ENCODE assay signal across 23 cellular contexts in genomic region chr15:48449734-48450133, GRCh38.
"Had no signal": no experiment of that assay in that cellular context is flagged by ENCODE, and none has a peak within 500 bp of the region (broad histone marks: within the 10 kb centered on the region; RNA-seq: fewer than 3 reads in every experiment).

No MANE protein-coding gene starts in this region.

- DNase-seq: activated CD4-positive, alpha-beta memory T cell treated with anti-CD3 and anti-CD28 coated beads for 36 hours; activated CD4-positive, alpha-beta T cell treated with anti-CD3 and anti-CD28 coated beads for 4 hours; activated CD4-positive, CD25-positive, alpha-beta regulatory T cell; activated effector memory CD4-positive, alpha-beta T cell treated with Interleukin-2 at 50 U/mL for 16 hours; activated naive CD4-positive, alpha-beta T cell treated with anti-CD3 and anti-CD28 coated beads for 36 hours; activated naive CD8-positive, alpha-beta T cell treated with anti-CD3 and anti-CD28 coated beads, Interleukin-2, amount 50 U/mL, for 24 hours; activated T-cell treated with anti-CD3 and anti-CD28 coated beads, Interleukin-2, amount 50 U/mL, for 72 hours; body of pancreas; effector CD4-positive, alpha-beta T cell; head of caudate nucleus; hypothalamus; left ventricle myocardium superior; mammary epithelial cell; midbrain; natural killer cell; ovary; psoas muscle; stimulated activated naive CD8-positive, alpha-beta T cell treated with anti-CD3 and anti-CD28 coated beads, Interleukin-15, amount 100 ng/mL, for 72 hours; T-helper 17 cell; transverse colon had no signal

- H3K36me3 Mint-ChIP-seq: activated CD4-positive, alpha-beta memory T cell treated with anti-CD3 and anti-CD28 coated beads for 36 hours; natural killer cell had no signal

- H3K4me3 Mint-ChIP-seq: activated CD4-positive, alpha-beta memory T cell treated with anti-CD3 and anti-CD28 coated beads for 36 hours; activated naive CD4-positive, alpha-beta T cell treated with anti-CD3 and anti-CD28 coated beads for 36 hours; activated naive CD8-positive, alpha-beta T cell treated with anti-CD3 and anti-CD28 coated beads, Interleukin-2, amount 50 U/mL, for 24 hours; activated T-cell treated with anti-CD3 and anti-CD28 coated beads, Interleukin-2, amount 50 U/mL, for 72 hours; natural killer cell; stimulated activated naive CD8-positive, alpha-beta T cell treated with anti-CD3 and anti-CD28 coated beads, Interleukin-15, amount 100 ng/mL, for 72 hours; T-helper 17 cell had no signal

- H3K4me1 ChIP-seq: body of pancreas, psoas muscle, transverse colon had no signal

- H3K4me1 Mint-ChIP-seq: activated naive CD8-positive, alpha-beta T cell treated with anti-CD3 and anti-CD28 coated beads, Interleukin-2, amount 50 U/mL, for 24 hours; natural killer cell; stimulated activated naive CD8-positive, alpha-beta T cell treated with anti-CD3 and anti-CD28 coated beads, Interleukin-15, amount 100 ng/mL, for 72 hours; T-helper 17 cell had no signal

- H3K27me3 ChIP-seq: body of pancreas, cardiac muscle cell, gastroesophageal sphincter, ovary, right atrium auricular region, transverse colon had no signal

- H3K27me3 Mint-ChIP-seq: activated naive CD8-positive, alpha-beta T cell treated with anti-CD3 and anti-CD28 coated beads, Interleukin-2, amount 50 U/mL, for 24 hours; stimulated activated naive CD8-positive, alpha-beta T cell treated with anti-CD3 and anti-CD28 coated beads, Interleukin-15, amount 100 ng/mL, for 72 hours had no signal

- H3K27ac ChIP-seq: body of pancreas, cardiac muscle cell, ovary, psoas muscle, right atrium auricular region, transverse colon had no signal

- H3K9me3 Mint-ChIP-seq: activated CD4-positive, alpha-beta memory T cell treated with anti-CD3 and anti-CD28 coated beads for 36 hours; activated naive CD4-positive, alpha-beta T cell treated with anti-CD3 and anti-CD28 coated beads for 36 hours; activated naive CD8-positive, alpha-beta T cell treated with anti-CD3 and anti-CD28 coated beads, Interleukin-2, amount 50 U/mL, for 24 hours; activated T-cell treated with anti-CD3 and anti-CD28 coated beads, Interleukin-2, amount 50 U/mL, for 72 hours; natural killer cell; stimulated activated naive CD8-positive, alpha-beta T cell treated with anti-CD3 and anti-CD28 coated beads, Interleukin-15, amount 100 ng/mL, for 72 hours had no signal

- ATAC-seq: activated naive CD8-positive, alpha-beta T cell treated with anti-CD3 and anti-CD28 coated beads, Interleukin-2, amount 50 U/mL, for 24 hours; activated T-cell treated with anti-CD3 and anti-CD28 coated beads, Interleukin-2, amount 50 U/mL, for 72 hours; body of pancreas; gastroesophageal sphincter; left ventricle myocardium superior; natural killer cell; psoas muscle; stimulated activated naive CD8-positive, alpha-beta T cell treated with anti-CD3 and anti-CD28 coated beads, Interleukin-15, amount 100 ng/mL, for 72 hours; T-helper 17 cell had no signal

- H3K27ac Mint-ChIP-seq: activated CD4-positive, alpha-beta memory T cell treated with anti-CD3 and anti-CD28 coated beads for 36 hours; activated naive CD4-positive, alpha-beta T cell treated with anti-CD3 and anti-CD28 coated beads for 36 hours; activated naive CD8-positive, alpha-beta T cell treated with anti-CD3 and anti-CD28 coated beads, Interleukin-2, amount 50 U/mL, for 24 hours; activated T-cell treated with anti-CD3 and anti-CD28 coated beads, Interleukin-2, amount 50 U/mL, for 72 hours; natural killer cell; T-helper 17 cell had no signal

- H3K9me3 ChIP-seq: body of pancreas, gastroesophageal sphincter, ovary, psoas muscle, right atrium auricular region, transverse colon had no signal

- H3K36me3 ChIP-seq: cardiac muscle cell, ovary had no signal

- H3K4me3 ChIP-seq: body of pancreas, cardiac muscle cell, gastroesophageal sphincter, ovary, psoas muscle, right atrium auricular region, transverse colon had no signal
